In genomic region chr15:65841121-65841930, GRCh38 we compare ENCODE assay signal across 10 cellular contexts. TPM values are rescaled to one million over a fixed set of nuclear protein-coding genes. Genes with fewer than 3 reads are reported as not detected.
DNase-seq lines count a peak whose midpoint lies in the region; ATAC-seq and TF ChIP-seq lines count a peak whose summit lies in the region.
"Had no signal": no experiment of that assay in that cellular context is flagged by ENCODE, and none has a peak within 500 bp of the region (broad histone marks: within the 10 kb centered on the region; RNA-seq: fewer than 3 reads in every experiment).

No MANE protein-coding gene starts in this region.

- TF ChIP-seq CTCF in brain microvascular endothelial cell (IDR thresholded peaks at IDR 0.05; ENCODE audit: low read depth, low read length, missing control alignments) (no peak), type B pancreatic cell (conservative IDR thresholded peaks at IDR 0.05) (no peak)

- H3K4me3 ChIP-seq in brain microvascular endothelial cell (ENCODE audit: low read depth, low read length): no peak overlapping the region

- H3K9me3 Mint-ChIP-seq in type B pancreatic cell: no peaks in the 10 kb centered on the region
- no peaks in the 10 kb centered on the region for H3K9me3 Mint-ChIP-seq in naive thymus-derived CD8-positive, alpha-beta T cell
- H3K9me3 Mint-ChIP-seq: activated T-helper 2 cell treated with anti-CD3 and anti-CD28 coated beads, Interferon-gamma antibody, Interleukin-2, Interleukin-4, amounts not matched to agents 10 μg/mL and 5 μg/mL and 100 μg/mL, durations not matched to agents 14 hours and 24 hours and 36 hours had no signal

- no peak overlapping the region for H3K27ac ChIP-seq in brain microvascular endothelial cell

- POLR2A ChIA-PET in naive thymus-derived CD8-positive, alpha-beta T cell (lab: Charles Lee): interaction anchor here (0.6 kb wide), 1 partner anchor 29 kb away, joined by 3 read pairs; no protein-coding TSS in a partner anchor

- in situ Hi-C loops in brain microvascular endothelial cell (cut with HindIII; ENCODE audit: low pct_ligation_motif_present, low sequenced_read_pairs): no loop called here

- no peak for ATAC-seq in naive thymus-derived CD8-positive, alpha-beta T cell
- ATAC-seq in GM21447 (IDR thresholded peaks at IDR 0.05; ENCODE audit: unreplicated experiment): no peak

- H3K36me3 ChIP-seq in brain microvascular endothelial cell (replicated peaks): no peaks in the 10 kb centered on the region

- peaks cover 22% of the 10 kb centered on the region for H3K4me1 Mint-ChIP-seq in type B pancreatic cell (ENCODE audit: unreplicated experiment)
- peaks cover 0 to 6% (median 0%) of the 10 kb centered on the region in 4 donors for H3K4me1 Mint-ChIP-seq in naive thymus-derived CD8-positive, alpha-beta T cell

- H3K36me3 Mint-ChIP-seq in type B pancreatic cell: no peaks in the 10 kb centered on the region
- H3K36me3 Mint-ChIP-seq in naive thymus-derived CD8-positive, alpha-beta T cell: no peaks in the 10 kb centered on the region

- H3K27ac Mint-ChIP-seq in type B pancreatic cell: no peak overlapping the region
- no peak overlapping the region for H3K27ac Mint-ChIP-seq in naive thymus-derived CD8-positive, alpha-beta T cell
- H3K27ac Mint-ChIP-seq: activated T-helper 2 cell treated with anti-CD3 and anti-CD28 coated beads, Interferon-gamma antibody, Interleukin-2, Interleukin-4, amounts not matched to agents 10 μg/mL and 5 μg/mL and 100 μg/mL, durations not matched to agents 14 hours and 24 hours and 36 hours had no signal

- H3K27me3 ChIP-seq in brain microvascular endothelial cell (replicated peaks): no peaks in the 10 kb centered on the region

- H3K27me3 Mint-ChIP-seq in type B pancreatic cell: no peaks in the 10 kb centered on the region
- no peaks in the 10 kb centered on the region for H3K27me3 Mint-ChIP-seq in naive thymus-derived CD8-positive, alpha-beta T cell

- H3K4me3 Mint-ChIP-seq in type B pancreatic cell: no peak overlapping the region
- peak overlapping the region in 1 of 10 donors; percentile 54 for H3K4me3 Mint-ChIP-seq in naive thymus-derived CD8-positive, alpha-beta T cell

- DNase-seq in NCI-H2227 (lab: John Stamatoyannopoulos, UW; ENCODE audit: unreplicated experiment): peak; percentile 25
- DNase-seq in NCI-H2227 treated with DMSO at 0.1 percent for 48 hours (lab: John Stamatoyannopoulos, UW): no peak
- DNase-seq in brain microvascular endothelial cell: peak; percentile 19
- DNase-seq in kidney glomerular epithelial cell (lab: John Stamatoyannopoulos, UW): peak; percentile 68
- peak; percentile 15 for DNase-seq in type B pancreatic cell (ENCODE audit: extremely low spot score, unreplicated experiment)
- no peak for DNase-seq in NCI-H128 (lab: John Stamatoyannopoulos, UW; ENCODE audit: unreplicated experiment)
- no peak for DNase-seq in naive thymus-derived CD8-positive, alpha-beta T cell
- DNase-seq: NCI-H345 had no signal

RNA-seq across cellular contexts. Expression of gene RAB11A, which starts 28.0 kb away (rescaled TPM):
- 266 and 484 TPM in 2 replicates for total RNA-seq in type B pancreatic cell (ENCODE audit: low replicate concordance)
- total RNA-seq in naive thymus-derived CD8-positive, alpha-beta T cell: 10 to 100 TPM; 75.9 to 76.9 TPM
- 100 to 1,000 TPM; 186 to 204 (median 186) TPM for polyA plus RNA-seq in naive thymus-derived CD8-positive, alpha-beta T cell

RNA-seq across cellular contexts. Expression of gene DENND4A, which starts 49.2 kb away (rescaled TPM):
- 13.4 and 13.6 TPM in 2 replicates for total RNA-seq in type B pancreatic cell (ENCODE audit: low replicate concordance)
- 10 to 100 TPM; 58.4 to 62.9 TPM for total RNA-seq in naive thymus-derived CD8-positive, alpha-beta T cell
- polyA plus RNA-seq in naive thymus-derived CD8-positive, alpha-beta T cell: 10 to 100 TPM in 2 of 3 donors, 1 to 10 TPM in 1; 9.3 to 12.0 (median 11.2) TPM

Comparison
In these comparisons a context has a peak if more than half of its experiments do, and no peak if none do; other contexts are left out.
1. DNase-seq: peak in NCI-H2227 (single experiment), brain microvascular endothelial cell (single experiment), kidney glomerular epithelial cell (single experiment) and type B pancreatic cell (single experiment); none in NCI-H2227 treated with DMSO at 0.1 percent for 48 hours (single experiment), NCI-H128 (single experiment) and naive thymus-derived CD8-positive, alpha-beta T cell (0 of 10).